In the genomic region with DNA sequence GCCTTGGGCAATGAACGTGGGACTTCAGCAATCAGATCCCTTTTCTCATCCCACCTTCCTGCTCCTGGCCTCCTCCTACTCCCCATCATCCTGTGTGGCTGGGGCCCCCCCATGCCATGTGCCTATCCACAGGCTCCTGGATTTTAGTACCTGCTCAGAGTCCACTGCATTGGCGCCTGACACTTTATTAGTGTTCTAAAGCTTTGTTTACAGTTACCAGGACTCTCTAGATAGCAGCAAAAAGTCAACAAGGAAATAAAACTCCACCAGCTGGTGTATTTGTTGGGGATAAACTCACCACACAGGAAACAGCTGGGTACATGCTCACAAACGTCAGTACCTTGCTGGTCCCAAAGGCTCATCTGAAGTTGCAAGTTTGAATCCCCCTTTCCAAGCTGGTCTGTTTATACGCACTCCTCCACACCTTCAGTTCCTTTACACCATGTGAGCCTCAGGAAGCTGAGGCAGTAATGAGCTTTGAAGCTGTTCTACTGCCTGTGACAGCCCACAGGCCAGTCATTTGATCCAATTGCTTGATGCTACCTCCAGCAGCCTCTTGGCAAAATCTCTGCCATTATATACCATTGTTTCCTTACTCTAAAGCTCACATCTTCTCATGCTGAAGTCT, we compare ENCODE assay signal across 2 cellular contexts.
TF ChIP-seq lines count a peak whose summit lies in the region.

No MANE protein-coding gene starts in this region.

TF ChIP-seq in liver, 16 proteins besides CTCF, POLR2A, EP300 and RAD21 (continued from another document):
- TF ChIP-seq, protein P1, sequence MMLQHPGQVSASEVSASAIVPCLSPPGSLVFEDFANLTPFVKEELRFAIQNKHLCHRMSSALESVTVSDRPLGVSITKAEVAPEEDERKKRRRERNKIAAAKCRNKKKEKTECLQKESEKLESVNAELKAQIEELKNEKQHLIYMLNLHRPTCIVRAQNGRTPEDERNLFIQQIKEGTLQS (IDR thresholded peaks at IDR 0.05) = no peak
- TF ChIP-seq, protein P2, sequence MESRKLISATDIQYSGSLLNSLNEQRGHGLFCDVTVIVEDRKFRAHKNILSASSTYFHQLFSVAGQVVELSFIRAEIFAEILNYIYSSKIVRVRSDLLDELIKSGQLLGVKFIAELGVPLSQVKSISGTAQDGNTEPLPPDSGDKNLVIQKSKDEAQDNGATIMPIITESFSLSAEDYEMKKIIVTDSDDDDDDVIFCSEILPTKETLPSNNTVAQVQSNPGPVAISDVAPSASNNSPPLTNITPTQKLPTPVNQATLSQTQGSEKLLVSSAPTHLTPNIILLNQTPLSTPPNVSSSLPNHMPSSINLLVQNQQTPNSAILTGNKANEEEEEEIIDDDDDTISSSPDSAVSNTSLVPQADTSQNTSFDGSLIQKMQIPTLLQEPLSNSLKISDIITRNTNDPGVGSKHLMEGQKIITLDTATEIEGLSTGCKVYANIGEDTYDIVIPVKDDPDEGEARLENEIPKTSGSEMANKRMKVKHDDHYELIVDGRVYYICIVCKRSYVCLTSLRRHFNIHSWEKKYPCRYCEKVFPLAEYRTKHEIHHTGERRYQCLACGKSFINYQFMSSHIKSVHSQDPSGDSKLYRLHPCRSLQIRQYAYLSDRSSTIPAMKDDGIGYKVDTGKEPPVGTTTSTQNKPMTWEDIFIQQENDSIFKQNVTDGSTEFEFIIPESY (IDR thresholded peaks at IDR 0.05) = peak; percentile 68
- TF ChIP-seq, protein P3, sequence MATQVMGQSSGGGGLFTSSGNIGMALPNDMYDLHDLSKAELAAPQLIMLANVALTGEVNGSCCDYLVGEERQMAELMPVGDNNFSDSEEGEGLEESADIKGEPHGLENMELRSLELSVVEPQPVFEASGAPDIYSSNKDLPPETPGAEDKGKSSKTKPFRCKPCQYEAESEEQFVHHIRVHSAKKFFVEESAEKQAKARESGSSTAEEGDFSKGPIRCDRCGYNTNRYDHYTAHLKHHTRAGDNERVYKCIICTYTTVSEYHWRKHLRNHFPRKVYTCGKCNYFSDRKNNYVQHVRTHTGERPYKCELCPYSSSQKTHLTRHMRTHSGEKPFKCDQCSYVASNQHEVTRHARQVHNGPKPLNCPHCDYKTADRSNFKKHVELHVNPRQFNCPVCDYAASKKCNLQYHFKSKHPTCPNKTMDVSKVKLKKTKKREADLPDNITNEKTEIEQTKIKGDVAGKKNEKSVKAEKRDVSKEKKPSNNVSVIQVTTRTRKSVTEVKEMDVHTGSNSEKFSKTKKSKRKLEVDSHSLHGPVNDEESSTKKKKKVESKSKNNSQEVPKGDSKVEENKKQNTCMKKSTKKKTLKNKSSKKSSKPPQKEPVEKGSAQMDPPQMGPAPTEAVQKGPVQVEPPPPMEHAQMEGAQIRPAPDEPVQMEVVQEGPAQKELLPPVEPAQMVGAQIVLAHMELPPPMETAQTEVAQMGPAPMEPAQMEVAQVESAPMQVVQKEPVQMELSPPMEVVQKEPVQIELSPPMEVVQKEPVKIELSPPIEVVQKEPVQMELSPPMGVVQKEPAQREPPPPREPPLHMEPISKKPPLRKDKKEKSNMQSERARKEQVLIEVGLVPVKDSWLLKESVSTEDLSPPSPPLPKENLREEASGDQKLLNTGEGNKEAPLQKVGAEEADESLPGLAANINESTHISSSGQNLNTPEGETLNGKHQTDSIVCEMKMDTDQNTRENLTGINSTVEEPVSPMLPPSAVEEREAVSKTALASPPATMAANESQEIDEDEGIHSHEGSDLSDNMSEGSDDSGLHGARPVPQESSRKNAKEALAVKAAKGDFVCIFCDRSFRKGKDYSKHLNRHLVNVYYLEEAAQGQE (IDR thresholded peaks at IDR 0.05) = peak; percentile 85
- TF ChIP-seq YY1 (IDR thresholded peaks at IDR 0.05) (peak; percentile 42), NR2F2 (IDR thresholded peaks at IDR 0.05) (no peak), TAF1 (conservative IDR thresholded peaks at IDR 0.05) (no peak), GABPA (IDR thresholded peaks at IDR 0.05 in 1 of 2, conservative IDR thresholded peaks at IDR 0.05 in 1 of 2) (peak in 1 of 2 donors; percentile 56), FOXA1 (IDR thresholded peaks at IDR 0.05) (peak; percentile 99), JUND (IDR thresholded peaks at IDR 0.05) (peak in 1 of 2 donors; percentile 67), SP1 (IDR thresholded peaks at IDR 0.05) (peak; percentile 92), EGR1 (IDR thresholded peaks at IDR 0.05; ENCODE audit: low read depth in 2 of 2) (peak; percentile 43 to 93), FOXA2 (IDR thresholded peaks at IDR 0.05) (peak; percentile 96), HNF4A (conservative IDR thresholded peaks at IDR 0.05) (peak; percentile 97 to 98)
- TF ChIP-seq, protein P4, sequence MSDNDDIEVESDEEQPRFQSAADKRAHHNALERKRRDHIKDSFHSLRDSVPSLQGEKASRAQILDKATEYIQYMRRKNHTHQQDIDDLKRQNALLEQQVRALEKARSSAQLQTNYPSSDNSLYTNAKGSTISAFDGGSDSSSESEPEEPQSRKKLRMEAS (IDR thresholded peaks at IDR 0.05) = peak; percentile 99
TF ChIP-seq in liver: peak in this region for 13.

TF ChIP-seq in GM12891, 5 proteins besides CTCF, POLR2A, EP300 and RAD21 (continued from another document):
- TF ChIP-seq PAX5 (IDR thresholded peaks at IDR 0.05; ENCODE audit: insufficient read depth, low read length, severe bottlenecking) = no peak
